Comparison of ENCODE assay signal across 8 cellular contexts in genomic region chr2:39666489-39667141, GRCh38. TPM values are rescaled to one million over a fixed set of nuclear protein-coding genes. Genes with fewer than 3 reads are reported as not detected.
DNase-seq lines count a peak whose midpoint lies in the region; ATAC-seq and TF ChIP-seq lines count a peak whose summit lies in the region.

No MANE protein-coding gene starts in this region.

- peak overlapping the region; percentile 62 to 78 (median 68) for H3K4me3 ChIP-seq in BLaER1 treated with 17β-estradiol and CSF1 and Interleukin-3, amounts not matched to agents 10 nM and 100 nM
- peak overlapping the region; percentile 28 for H3K4me3 ChIP-seq in MG63

- no peak overlapping the region for H3K27ac Mint-ChIP-seq in effector memory CD8-positive, alpha-beta T cell
- peak overlapping the region; percentile 87 for H3K27ac Mint-ChIP-seq in nephron progenitor cell

- peaks cover 2% of the 10 kb centered on the region for H3K36me3 Mint-ChIP-seq in effector memory CD8-positive, alpha-beta T cell (ENCODE audit: insufficient read depth)
- no peaks in the 10 kb centered on the region for H3K36me3 Mint-ChIP-seq in nephron progenitor cell (ENCODE audit: low read depth)

- H3K27me3 ChIP-seq in BLaER1 treated with 17β-estradiol and CSF1 and Interleukin-3, amounts not matched to agents 10 nM and 100 nM, result peaks cover 53 to 74% (median 61%) of the 10 kb centered on the region in 11 experiments
- H3K27me3 ChIP-seq in MG63, result peaks cover 54% of the 10 kb centered on the region

- H4K20me1 ChIP-seq in BLaER1 treated with 17β-estradiol and CSF1 and Interleukin-3, amounts not matched to agents 10 nM and 100 nM, result peaks cover 0 to 12% (median 0%) of the 10 kb centered on the region in 11 experiments; a peak in 3 of 22 replicates

- no peaks in the 10 kb centered on the region for H3K36me3 ChIP-seq in BLaER1 treated with 17β-estradiol and CSF1 and Interleukin-3, amounts not matched to agents 10 nM and 100 nM
- no peaks in the 10 kb centered on the region for H3K36me3 ChIP-seq in MG63

- TF ChIP-seq CTCF in nephron progenitor cell (IDR thresholded peaks at IDR 0.05), result no peak

- H3K27ac ChIP-seq in BLaER1 treated with 17β-estradiol and CSF1 and Interleukin-3, amounts not matched to agents 10 nM and 100 nM, result no peak overlapping the region

- no peak for ATAC-seq in effector memory CD8-positive, alpha-beta T cell (replicated peaks)
- no peak for ATAC-seq in GM19467 (IDR thresholded peaks at IDR 0.05; ENCODE audit: unreplicated experiment)

- peaks cover 5 to 10% (median 9%) of the 10 kb centered on the region in 10 experiments; a peak in 15 of 20 replicates for H3K4me1 ChIP-seq in BLaER1 treated with 17β-estradiol and CSF1 and Interleukin-3, amounts not matched to agents 10 nM and 100 nM

- peaks cover 70 to 77% of the 10 kb centered on the region in 2 donors for H3K27me3 Mint-ChIP-seq in effector memory CD8-positive, alpha-beta T cell
- H3K27me3 Mint-ChIP-seq in nephron progenitor cell (ENCODE audit: low read depth, poor library complexity), result peaks cover 22% of the 10 kb centered on the region

- peak overlapping the region; percentile 93 to 100 (median 99) for H3K4me2 ChIP-seq in BLaER1 treated with 17β-estradiol and CSF1 and Interleukin-3, amounts not matched to agents 10 nM and 100 nM

- H3K4me3 Mint-ChIP-seq in effector memory CD8-positive, alpha-beta T cell, result peak overlapping the region; percentile 59 to 60
- peak overlapping the region; percentile 94 for H3K4me3 Mint-ChIP-seq in nephron progenitor cell

- H3K9ac ChIP-seq in BLaER1 treated with 17β-estradiol and CSF1 and Interleukin-3, amounts not matched to agents 10 nM and 100 nM, result peak overlapping the region in 8 of 11 experiments; percentile 45 to 66 (median 58); a peak in 10 of 22 replicates

- no peak for DNase-seq in MG63
- DNase-seq in effector memory CD8-positive, alpha-beta T cell, result no peak
- peak; percentile 15 for DNase-seq in nephron progenitor cell
- no peak for DNase-seq in dedifferentiated amniotic fluid mesenchymal stem cell (ENCODE audit: extremely low spot score)
- DNase-seq in NCI-H446 (lab: John Stamatoyannopoulos, UW), result no peak
- DNase-seq in medulla oblongata (ENCODE audit: extremely low spot score), result no peak

- H3K4me1 Mint-ChIP-seq in effector memory CD8-positive, alpha-beta T cell (ENCODE audit: low read depth in 2 of 2), result peaks cover 0 to 11% of the 10 kb centered on the region in 2 donors
- peaks cover 30% of the 10 kb centered on the region for H3K4me1 Mint-ChIP-seq in nephron progenitor cell

- peaks cover 0 to 15% (median 8%) of the 10 kb centered on the region in 11 experiments; a peak in 5 of 22 replicates for H3K9me3 ChIP-seq in BLaER1 treated with 17β-estradiol and CSF1 and Interleukin-3, amounts not matched to agents 10 nM and 100 nM (replicated peaks in 1 of 11)
- no peaks in the 10 kb centered on the region for H3K9me3 ChIP-seq in MG63

- H3K9me3 Mint-ChIP-seq in effector memory CD8-positive, alpha-beta T cell, result no peaks in the 10 kb centered on the region
- H3K9me3 Mint-ChIP-seq in nephron progenitor cell, result no peaks in the 10 kb centered on the region

RNA-seq across cellular contexts. Expression of gene TMEM178A, which starts 0.9 kb away (rescaled TPM):
- not detected in 2 replicates for total RNA-seq in MG63 (2014; rRNA removed; shearing (Covaris generic); ENCODE audit: low replicate concordance)
